22 cellular contexts compared by ENCODE assay signal in genomic region chr1:173986951-173987350, GRCh38. TPM values are rescaled to one million over a fixed set of nuclear protein-coding genes. Genes with fewer than 3 reads are reported as not detected.
DNase-seq lines count a peak whose midpoint lies in the region; ATAC-seq and TF ChIP-seq lines count a peak whose summit lies in the region.
"Had no signal": no experiment of that assay in that cellular context is flagged by ENCODE, and none has a peak within 500 bp of the region (broad histone marks: within the 10 kb centered on the region; RNA-seq: fewer than 3 reads in every experiment).

No MANE protein-coding gene starts in this region.

- no peak for TF ChIP-seq CTCF in natural killer cell (IDR thresholded peaks at IDR 0.05)

- peak overlapping the region; percentile 27 for H3K27ac ChIP-seq in temporal lobe (ENCODE audit: low read depth, low read length)
- H3K27ac ChIP-seq: SJCRH30 had no signal

- no peaks in the 10 kb centered on the region for H3K9me3 Mint-ChIP-seq in natural killer cell
- no peaks in the 10 kb centered on the region for H3K9me3 Mint-ChIP-seq in natural killer cell treated with Interleukin-12 subunit alpha and Interleukin-12 subunit beta and Interleukin-15 and Interleukin-18, amount 100 ng/mL, for 72 hours
- no peaks in the 10 kb centered on the region for H3K9me3 Mint-ChIP-seq in memory B cell

- ATAC-seq in natural killer cell = no peak
- ATAC-seq in natural killer cell treated with Interleukin-12 subunit alpha and Interleukin-12 subunit beta and Interleukin-15 and Interleukin-18, amount 100 ng/mL, for 72 hours = no peak
- ATAC-seq in T-helper 17 cell = no peak
- ATAC-seq in memory B cell (ENCODE audit: low read depth) = no peak
- ATAC-seq in HG03520 (IDR thresholded peaks at IDR 0.05; ENCODE audit: unreplicated experiment) = no peak
- ATAC-seq: K562, PC-3, Right ventricle myocardium inferior had no signal

- no peak overlapping the region for H3K4me3 Mint-ChIP-seq in natural killer cell
- H3K4me3 Mint-ChIP-seq in natural killer cell treated with Interleukin-12 subunit alpha and Interleukin-12 subunit beta and Interleukin-15 and Interleukin-18, amount 100 ng/mL, for 72 hours = no peak overlapping the region
- H3K4me3 Mint-ChIP-seq in T-helper 17 cell = no peak overlapping the region
- H3K4me3 Mint-ChIP-seq in memory B cell = no peak overlapping the region

- H3K4me1 Mint-ChIP-seq in natural killer cell = peaks cover 21 to 22% of the 10 kb centered on the region in 2 donors
- peaks cover 0 to 10% of the 10 kb centered on the region in 2 donors for H3K4me1 Mint-ChIP-seq in natural killer cell treated with Interleukin-12 subunit alpha and Interleukin-12 subunit beta and Interleukin-15 and Interleukin-18, amount 100 ng/mL, for 72 hours (ENCODE audit: low read depth in 2 of 2)
- H3K4me1 Mint-ChIP-seq in T-helper 17 cell = peaks cover 23% of the 10 kb centered on the region
- no peaks in the 10 kb centered on the region for H3K4me1 Mint-ChIP-seq in memory B cell

- intact Hi-C loops in natural killer cell (cut with micrococcal nuclease) = no loop called here

- H3K9me3 ChIP-seq in T-helper 17 cell (ENCODE audit: control insufficient read depth, low read length, poor library complexity, severe bottlenecking) = no peaks in the 10 kb centered on the region
- H3K9me3 ChIP-seq: SJCRH30 had no signal

- H3K36me3 Mint-ChIP-seq in natural killer cell = no peaks in the 10 kb centered on the region
- no peaks in the 10 kb centered on the region for H3K36me3 Mint-ChIP-seq in natural killer cell treated with Interleukin-12 subunit alpha and Interleukin-12 subunit beta and Interleukin-15 and Interleukin-18, amount 100 ng/mL, for 72 hours
- peaks cover 10% of the 10 kb centered on the region for H3K36me3 Mint-ChIP-seq in T-helper 17 cell (ENCODE audit: low read depth)
- H3K36me3 Mint-ChIP-seq in memory B cell = peaks cover 20% of the 10 kb centered on the region

- H3K27ac Mint-ChIP-seq in natural killer cell = peak overlapping the region; percentile 13 to 53
- H3K27ac Mint-ChIP-seq in natural killer cell treated with Interleukin-12 subunit alpha and Interleukin-12 subunit beta and Interleukin-15 and Interleukin-18, amount 100 ng/mL, for 72 hours = no peak overlapping the region
- H3K27ac Mint-ChIP-seq in T-helper 17 cell = peak overlapping the region; percentile 65
- peak overlapping the region; percentile 76 for H3K27ac Mint-ChIP-seq in memory B cell

- H3K27me3 Mint-ChIP-seq in natural killer cell (ENCODE audit: low read depth in 2 of 2) (no peaks in the 10 kb centered on the region), T-helper 17 cell (no peaks in the 10 kb centered on the region), memory B cell (no peaks in the 10 kb centered on the region)
- H3K27me3 Mint-ChIP-seq in natural killer cell treated with Interleukin-12 subunit alpha and Interleukin-12 subunit beta and Interleukin-15 and Interleukin-18, amount 100 ng/mL, for 72 hours = no peaks in the 10 kb centered on the region

- DNase-seq in natural killer cell = no peak
- no peak for DNase-seq in natural killer cell treated with Interleukin-12 subunit alpha and Interleukin-12 subunit beta and Interleukin-15 and Interleukin-18, amount 100 ng/mL, for 72 hours (ENCODE audit: low spot score)
- no peak for DNase-seq in T-helper 17 cell
- no peak for DNase-seq in memory B cell (ENCODE audit: low spot score in 2 of 2)
- DNase-seq in T-helper 1 cell = no peak
- no peak for DNase-seq in activated CD4-positive, alpha-beta T cell treated with anti-CD3 and anti-CD28 coated beads, Interleukin-2, amount 50 U/mL, for 48 hours
- DNase-seq: C1 segment of cervical spinal cord; Kasumi-1; NCI-H1105 treated with DMSO at 0.1 percent for 48 hours; NCI-H146; NCI-H1930; NCI-H2107; NCI-H446; NCI-H524 treated with DMSO at 0.1 percent for 48 hours; NCI-H82; NK-92 treated with Interleukin-12 subunit alpha and Interleukin-12 subunit beta, amount 100 ng/mL, for 24 hours; PC-3; SJCRH30 had no signal

RNA-seq across cellular contexts. Expression of gene RC3H1, which starts 35.2 kb away (rescaled TPM):
- 10 to 100 TPM; 67.8 to 82.1 (median 78.9) TPM for total RNA-seq in natural killer cell
- 10 to 100 TPM; 53.2 to 65.4 TPM for total RNA-seq in natural killer cell treated with Interleukin-12 subunit alpha and Interleukin-12 subunit beta and Interleukin-15 and Interleukin-18, amount 100 ng/mL, for 72 hours
- total RNA-seq in T-helper 17 cell = 10 to 100 TPM; 41.7 to 50.0 TPM
- total RNA-seq in temporal lobe = 24.8 TPM

Comparison
In these comparisons a context has a peak if more than half of its experiments do, and no peak if none do; other contexts are left out.
1. H3K27ac Mint-ChIP-seq: peak in natural killer cell (2 of 2), T-helper 17 cell (single experiment) and memory B cell (single experiment); none in natural killer cell treated with Interleukin-12 subunit alpha and Interleukin-12 subunit beta and Interleukin-15 and Interleukin-18, amount 100 ng/mL, for 72 hours (0 of 2).